ENCODE assay signal across 2 cellular contexts in the genomic region with DNA sequence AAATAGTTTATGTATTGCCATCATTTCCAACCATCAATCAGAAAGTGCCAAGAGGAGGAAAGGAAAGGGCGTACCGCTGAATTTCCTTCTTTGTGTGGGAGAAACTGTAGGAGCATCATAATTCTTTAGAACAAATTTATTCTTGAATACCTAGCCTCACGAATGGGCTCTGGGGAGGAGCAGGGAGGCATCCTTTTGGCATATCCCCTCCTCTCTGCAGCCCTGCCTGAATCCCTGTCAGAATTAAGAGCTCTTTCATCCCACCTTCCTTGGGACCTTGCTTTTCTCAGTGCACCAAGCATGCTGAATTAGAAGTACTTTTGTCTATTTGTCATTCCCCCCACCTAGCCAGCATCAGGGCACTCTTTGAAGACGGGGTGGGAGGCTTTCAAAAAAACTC.
TF ChIP-seq lines count a peak whose summit lies in the region.

No MANE protein-coding gene starts in this region.

TF ChIP-seq in GM23338, 12 proteins besides CTCF, POLR2A, EP300 and RAD21 (continued from another document):
- TF ChIP-seq, protein P1, sequence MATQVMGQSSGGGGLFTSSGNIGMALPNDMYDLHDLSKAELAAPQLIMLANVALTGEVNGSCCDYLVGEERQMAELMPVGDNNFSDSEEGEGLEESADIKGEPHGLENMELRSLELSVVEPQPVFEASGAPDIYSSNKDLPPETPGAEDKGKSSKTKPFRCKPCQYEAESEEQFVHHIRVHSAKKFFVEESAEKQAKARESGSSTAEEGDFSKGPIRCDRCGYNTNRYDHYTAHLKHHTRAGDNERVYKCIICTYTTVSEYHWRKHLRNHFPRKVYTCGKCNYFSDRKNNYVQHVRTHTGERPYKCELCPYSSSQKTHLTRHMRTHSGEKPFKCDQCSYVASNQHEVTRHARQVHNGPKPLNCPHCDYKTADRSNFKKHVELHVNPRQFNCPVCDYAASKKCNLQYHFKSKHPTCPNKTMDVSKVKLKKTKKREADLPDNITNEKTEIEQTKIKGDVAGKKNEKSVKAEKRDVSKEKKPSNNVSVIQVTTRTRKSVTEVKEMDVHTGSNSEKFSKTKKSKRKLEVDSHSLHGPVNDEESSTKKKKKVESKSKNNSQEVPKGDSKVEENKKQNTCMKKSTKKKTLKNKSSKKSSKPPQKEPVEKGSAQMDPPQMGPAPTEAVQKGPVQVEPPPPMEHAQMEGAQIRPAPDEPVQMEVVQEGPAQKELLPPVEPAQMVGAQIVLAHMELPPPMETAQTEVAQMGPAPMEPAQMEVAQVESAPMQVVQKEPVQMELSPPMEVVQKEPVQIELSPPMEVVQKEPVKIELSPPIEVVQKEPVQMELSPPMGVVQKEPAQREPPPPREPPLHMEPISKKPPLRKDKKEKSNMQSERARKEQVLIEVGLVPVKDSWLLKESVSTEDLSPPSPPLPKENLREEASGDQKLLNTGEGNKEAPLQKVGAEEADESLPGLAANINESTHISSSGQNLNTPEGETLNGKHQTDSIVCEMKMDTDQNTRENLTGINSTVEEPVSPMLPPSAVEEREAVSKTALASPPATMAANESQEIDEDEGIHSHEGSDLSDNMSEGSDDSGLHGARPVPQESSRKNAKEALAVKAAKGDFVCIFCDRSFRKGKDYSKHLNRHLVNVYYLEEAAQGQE (IDR thresholded peaks at IDR 0.05; ENCODE audit: unreplicated experiment), result no peak
- TF ChIP-seq ZNF331 (CRISPR knock-in tag; IDR thresholded peaks at IDR 0.05; ENCODE audit: low read depth) (no peak), JUNB (IDR thresholded peaks at IDR 0.05; ENCODE audit: unreplicated experiment) (no peak), ZNF462 (CRISPR knock-in tag; IDR thresholded peaks at IDR 0.05) (no peak), ZNF114 (CRISPR knock-in tag; IDR thresholded peaks at IDR 0.05) (no peak)
- TF ChIP-seq, protein P2, sequence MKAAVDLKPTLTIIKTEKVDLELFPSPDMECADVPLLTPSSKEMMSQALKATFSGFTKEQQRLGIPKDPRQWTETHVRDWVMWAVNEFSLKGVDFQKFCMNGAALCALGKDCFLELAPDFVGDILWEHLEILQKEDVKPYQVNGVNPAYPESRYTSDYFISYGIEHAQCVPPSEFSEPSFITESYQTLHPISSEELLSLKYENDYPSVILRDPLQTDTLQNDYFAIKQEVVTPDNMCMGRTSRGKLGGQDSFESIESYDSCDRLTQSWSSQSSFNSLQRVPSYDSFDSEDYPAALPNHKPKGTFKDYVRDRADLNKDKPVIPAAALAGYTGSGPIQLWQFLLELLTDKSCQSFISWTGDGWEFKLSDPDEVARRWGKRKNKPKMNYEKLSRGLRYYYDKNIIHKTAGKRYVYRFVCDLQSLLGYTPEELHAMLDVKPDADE (IDR thresholded peaks at IDR 0.05), result no peak

TF ChIP-seq in WTC11, 78 proteins besides CTCF, POLR2A, EP300 and RAD21 (continued from another document):
- TF ChIP-seq, protein P3, sequence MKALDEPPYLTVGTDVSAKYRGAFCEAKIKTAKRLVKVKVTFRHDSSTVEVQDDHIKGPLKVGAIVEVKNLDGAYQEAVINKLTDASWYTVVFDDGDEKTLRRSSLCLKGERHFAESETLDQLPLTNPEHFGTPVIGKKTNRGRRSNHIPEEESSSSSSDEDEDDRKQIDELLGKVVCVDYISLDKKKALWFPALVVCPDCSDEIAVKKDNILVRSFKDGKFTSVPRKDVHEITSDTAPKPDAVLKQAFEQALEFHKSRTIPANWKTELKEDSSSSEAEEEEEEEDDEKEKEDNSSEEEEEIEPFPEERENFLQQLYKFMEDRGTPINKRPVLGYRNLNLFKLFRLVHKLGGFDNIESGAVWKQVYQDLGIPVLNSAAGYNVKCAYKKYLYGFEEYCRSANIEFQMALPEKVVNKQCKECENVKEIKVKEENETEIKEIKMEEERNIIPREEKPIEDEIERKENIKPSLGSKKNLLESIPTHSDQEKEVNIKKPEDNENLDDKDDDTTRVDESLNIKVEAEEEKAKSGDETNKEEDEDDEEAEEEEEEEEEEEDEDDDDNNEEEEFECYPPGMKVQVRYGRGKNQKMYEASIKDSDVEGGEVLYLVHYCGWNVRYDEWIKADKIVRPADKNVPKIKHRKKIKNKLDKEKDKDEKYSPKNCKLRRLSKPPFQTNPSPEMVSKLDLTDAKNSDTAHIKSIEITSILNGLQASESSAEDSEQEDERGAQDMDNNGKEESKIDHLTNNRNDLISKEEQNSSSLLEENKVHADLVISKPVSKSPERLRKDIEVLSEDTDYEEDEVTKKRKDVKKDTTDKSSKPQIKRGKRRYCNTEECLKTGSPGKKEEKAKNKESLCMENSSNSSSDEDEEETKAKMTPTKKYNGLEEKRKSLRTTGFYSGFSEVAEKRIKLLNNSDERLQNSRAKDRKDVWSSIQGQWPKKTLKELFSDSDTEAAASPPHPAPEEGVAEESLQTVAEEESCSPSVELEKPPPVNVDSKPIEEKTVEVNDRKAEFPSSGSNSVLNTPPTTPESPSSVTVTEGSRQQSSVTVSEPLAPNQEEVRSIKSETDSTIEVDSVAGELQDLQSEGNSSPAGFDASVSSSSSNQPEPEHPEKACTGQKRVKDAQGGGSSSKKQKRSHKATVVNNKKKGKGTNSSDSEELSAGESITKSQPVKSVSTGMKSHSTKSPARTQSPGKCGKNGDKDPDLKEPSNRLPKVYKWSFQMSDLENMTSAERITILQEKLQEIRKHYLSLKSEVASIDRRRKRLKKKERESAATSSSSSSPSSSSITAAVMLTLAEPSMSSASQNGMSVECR (CRISPR knock-in tag; IDR thresholded peaks at IDR 0.05; ENCODE audit: borderline replicate concordance), result no peak
- TF ChIP-seq, protein P4, sequence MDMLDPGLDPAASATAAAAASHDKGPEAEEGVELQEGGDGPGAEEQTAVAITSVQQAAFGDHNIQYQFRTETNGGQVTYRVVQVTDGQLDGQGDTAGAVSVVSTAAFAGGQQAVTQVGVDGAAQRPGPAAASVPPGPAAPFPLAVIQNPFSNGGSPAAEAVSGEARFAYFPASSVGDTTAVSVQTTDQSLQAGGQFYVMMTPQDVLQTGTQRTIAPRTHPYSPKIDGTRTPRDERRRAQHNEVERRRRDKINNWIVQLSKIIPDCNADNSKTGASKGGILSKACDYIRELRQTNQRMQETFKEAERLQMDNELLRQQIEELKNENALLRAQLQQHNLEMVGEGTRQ (CRISPR knock-in tag; IDR thresholded peaks at IDR 0.05), result no peak
- TF ChIP-seq, protein P5, sequence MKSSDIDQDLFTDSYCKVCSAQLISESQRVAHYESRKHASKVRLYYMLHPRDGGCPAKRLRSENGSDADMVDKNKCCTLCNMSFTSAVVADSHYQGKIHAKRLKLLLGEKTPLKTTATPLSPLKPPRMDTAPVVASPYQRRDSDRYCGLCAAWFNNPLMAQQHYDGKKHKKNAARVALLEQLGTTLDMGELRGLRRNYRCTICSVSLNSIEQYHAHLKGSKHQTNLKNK (CRISPR knock-in tag; IDR thresholded peaks at IDR 0.05), result no peak
- TF ChIP-seq, protein P6, sequence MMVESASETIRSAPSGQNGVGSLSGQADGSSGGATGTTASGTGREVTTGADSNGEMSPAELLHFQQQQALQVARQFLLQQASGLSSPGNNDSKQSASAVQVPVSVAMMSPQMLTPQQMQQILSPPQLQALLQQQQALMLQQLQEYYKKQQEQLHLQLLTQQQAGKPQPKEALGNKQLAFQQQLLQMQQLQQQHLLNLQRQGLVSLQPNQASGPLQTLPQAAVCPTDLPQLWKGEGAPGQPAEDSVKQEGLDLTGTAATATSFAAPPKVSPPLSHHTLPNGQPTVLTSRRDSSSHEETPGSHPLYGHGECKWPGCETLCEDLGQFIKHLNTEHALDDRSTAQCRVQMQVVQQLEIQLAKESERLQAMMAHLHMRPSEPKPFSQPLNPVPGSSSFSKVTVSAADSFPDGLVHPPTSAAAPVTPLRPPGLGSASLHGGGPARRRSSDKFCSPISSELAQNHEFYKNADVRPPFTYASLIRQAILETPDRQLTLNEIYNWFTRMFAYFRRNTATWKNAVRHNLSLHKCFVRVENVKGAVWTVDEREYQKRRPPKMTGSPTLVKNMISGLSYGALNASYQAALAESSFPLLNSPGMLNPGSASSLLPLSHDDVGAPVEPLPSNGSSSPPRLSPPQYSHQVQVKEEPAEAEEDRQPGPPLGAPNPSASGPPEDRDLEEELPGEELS (CRISPR knock-in tag; IDR thresholded peaks at IDR 0.05), result no peak
- TF ChIP-seq ETV6 (CRISPR knock-in tag; IDR thresholded peaks at IDR 0.05) (no peak), TEAD1 (CRISPR knock-in tag; IDR thresholded peaks at IDR 0.05) (no peak), ZBTB21 (CRISPR knock-in tag; IDR thresholded peaks at IDR 0.05; ENCODE audit: borderline replicate concordance) (no peak), JUN (CRISPR knock-in tag; IDR thresholded peaks at IDR 0.05) (no peak), ATF6 (CRISPR knock-in tag; IDR thresholded peaks at IDR 0.05) (no peak), MXD4 (CRISPR knock-in tag; IDR thresholded peaks at IDR 0.05; ENCODE audit: borderline replicate concordance) (no peak), SOX15 (CRISPR knock-in tag; IDR thresholded peaks at IDR 0.05) (no peak)
- TF ChIP-seq, protein P7, sequence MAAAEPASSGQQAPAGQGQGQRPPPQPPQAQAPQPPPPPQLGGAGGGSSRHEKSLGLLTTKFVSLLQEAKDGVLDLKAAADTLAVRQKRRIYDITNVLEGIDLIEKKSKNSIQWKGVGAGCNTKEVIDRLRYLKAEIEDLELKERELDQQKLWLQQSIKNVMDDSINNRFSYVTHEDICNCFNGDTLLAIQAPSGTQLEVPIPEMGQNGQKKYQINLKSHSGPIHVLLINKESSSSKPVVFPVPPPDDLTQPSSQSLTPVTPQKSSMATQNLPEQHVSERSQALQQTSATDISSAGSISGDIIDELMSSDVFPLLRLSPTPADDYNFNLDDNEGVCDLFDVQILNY (CRISPR knock-in tag; IDR thresholded peaks at IDR 0.05), result no peak
- TF ChIP-seq, protein P8, sequence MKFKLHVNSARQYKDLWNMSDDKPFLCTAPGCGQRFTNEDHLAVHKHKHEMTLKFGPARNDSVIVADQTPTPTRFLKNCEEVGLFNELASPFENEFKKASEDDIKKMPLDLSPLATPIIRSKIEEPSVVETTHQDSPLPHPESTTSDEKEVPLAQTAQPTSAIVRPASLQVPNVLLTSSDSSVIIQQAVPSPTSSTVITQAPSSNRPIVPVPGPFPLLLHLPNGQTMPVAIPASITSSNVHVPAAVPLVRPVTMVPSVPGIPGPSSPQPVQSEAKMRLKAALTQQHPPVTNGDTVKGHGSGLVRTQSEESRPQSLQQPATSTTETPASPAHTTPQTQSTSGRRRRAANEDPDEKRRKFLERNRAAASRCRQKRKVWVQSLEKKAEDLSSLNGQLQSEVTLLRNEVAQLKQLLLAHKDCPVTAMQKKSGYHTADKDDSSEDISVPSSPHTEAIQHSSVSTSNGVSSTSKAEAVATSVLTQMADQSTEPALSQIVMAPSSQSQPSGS (CRISPR knock-in tag; IDR thresholded peaks at IDR 0.05; ENCODE audit: borderline replicate concordance, low read depth), result no peak
- TF ChIP-seq, protein P9, sequence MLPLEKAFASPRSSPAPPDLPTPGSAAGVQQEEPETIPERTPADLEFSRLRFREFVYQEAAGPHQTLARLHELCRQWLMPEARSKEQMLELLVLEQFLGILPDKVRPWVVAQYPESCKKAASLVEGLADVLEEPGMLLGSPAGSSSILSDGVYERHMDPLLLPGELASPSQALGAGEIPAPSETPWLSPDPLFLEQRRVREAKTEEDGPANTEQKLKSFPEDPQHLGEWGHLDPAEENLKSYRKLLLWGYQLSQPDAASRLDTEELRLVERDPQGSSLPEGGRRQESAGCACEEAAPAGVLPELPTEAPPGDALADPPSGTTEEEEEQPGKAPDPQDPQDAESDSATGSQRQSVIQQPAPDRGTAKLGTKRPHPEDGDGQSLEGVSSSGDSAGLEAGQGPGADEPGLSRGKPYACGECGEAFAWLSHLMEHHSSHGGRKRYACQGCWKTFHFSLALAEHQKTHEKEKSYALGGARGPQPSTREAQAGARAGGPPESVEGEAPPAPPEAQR (CRISPR knock-in tag; IDR thresholded peaks at IDR 0.05), result no peak
